8 cellular contexts compared by ENCODE assay signal in the genomic region with DNA sequence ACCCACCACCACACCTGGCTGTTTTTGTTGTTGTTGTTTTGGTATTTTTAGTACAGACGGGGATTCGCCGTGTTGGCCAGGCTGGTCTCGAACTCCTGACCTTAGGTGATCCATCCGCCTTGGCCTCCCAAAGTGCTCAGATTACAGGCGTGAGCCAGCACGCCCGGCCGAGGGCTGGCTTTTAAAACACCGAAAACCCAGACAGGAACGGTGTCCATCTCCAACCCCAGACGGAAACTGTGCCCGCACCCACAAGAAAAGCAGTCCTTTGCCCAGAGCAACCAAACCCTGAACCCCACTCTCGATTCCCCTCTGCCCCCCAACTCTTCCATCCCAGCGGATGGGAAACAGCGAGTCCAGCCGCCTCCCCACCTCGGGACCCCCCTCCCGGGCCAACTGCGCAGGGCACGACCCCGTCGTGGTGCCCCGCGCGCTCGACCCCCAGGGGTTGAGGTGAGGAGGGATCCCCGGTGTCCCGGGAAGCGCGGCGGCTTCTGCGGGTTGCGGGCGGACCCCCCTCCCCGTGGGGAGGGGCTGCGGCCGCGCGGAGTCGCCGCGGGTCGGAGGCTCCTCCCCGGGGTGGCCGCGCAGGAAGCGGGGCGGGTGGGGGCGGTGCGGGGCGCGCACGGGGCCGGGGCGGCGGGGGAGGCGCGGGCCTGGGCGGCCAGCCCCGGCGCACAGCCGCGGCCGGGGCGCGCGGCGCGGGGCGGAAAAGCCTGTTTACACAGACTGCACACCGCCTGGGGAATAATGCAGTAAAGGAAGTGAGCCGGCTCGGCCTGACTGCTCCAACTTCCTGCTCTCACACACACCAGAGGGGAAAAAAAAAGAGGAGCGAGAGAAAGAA.
DNase-seq lines count a peak whose midpoint lies in the region; ATAC-seq and TF ChIP-seq lines count a peak whose summit lies in the region.

Gene ELK3, plus strand, starts transcription at position 651 of the 847 bp plus-strand sequence.

- H3K27me3 Mint-ChIP-seq in central memory CD8-positive, alpha-beta T cell: no peaks in the 10 kb centered on the region

- H3K4me3 ChIP-seq in GM12865 (ENCODE audit: low read depth, low read length): peak within 1 kb of the TSS; percentile 78

- peak within 1 kb of the TSS; percentile 94 for H3K4me3 Mint-ChIP-seq in central memory CD8-positive, alpha-beta T cell

- H3K9me3 Mint-ChIP-seq in central memory CD8-positive, alpha-beta T cell: no peaks in the 10 kb centered on the region

- TF ChIP-seq CTCF in GM12865 (IDR thresholded peaks at IDR 0.05; ENCODE audit: insufficient read depth, low read depth, low read length, missing control alignments) (no peak), VCaP (conservative IDR thresholded peaks at IDR 0.05) (no peak)

- peak within 1 kb of the TSS; percentile 99 for H3K27ac Mint-ChIP-seq in central memory CD8-positive, alpha-beta T cell (ENCODE audit: low read depth)

- peak; percentile 71 for DNase-seq in GM12865 (ENCODE audit: low read depth)
- peak; percentile 82 for DNase-seq in NCI-H146 (lab: John Stamatoyannopoulos, UW)
- DNase-seq in central memory CD8-positive, alpha-beta T cell (ENCODE audit: low spot score in 2 of 2): peak; percentile 28 to 42
- peak; percentile 78 for DNase-seq in iris pigment epithelial cell (ENCODE audit: low read depth)
- peak; percentile 56 for DNase-seq in stimulated activated CD4-positive, alpha-beta T cell treated with anti-CD3 and anti-CD28 coated beads, Interleukin-12 subunit alpha, Interleukin-12 subunit beta, amount 100 ng/mL, for 4 hours

- ATAC-seq in HG02571 (IDR thresholded peaks at IDR 0.05; ENCODE audit: unreplicated experiment) (peak; percentile 47), HG02870 (IDR thresholded peaks at IDR 0.05; ENCODE audit: unreplicated experiment) (no peak)
- ATAC-seq in central memory CD8-positive, alpha-beta T cell (replicated peaks; ENCODE audit: extremely low read depth, poor library complexity, severe bottlenecking): peak; percentile 44

- H3K27ac ChIP-seq in VCaP: peak within 1 kb of the TSS; percentile 85

- peaks cover 22% of the 10 kb centered on the region for H3K36me3 Mint-ChIP-seq in central memory CD8-positive, alpha-beta T cell (ENCODE audit: insufficient read depth)

- H3K4me1 Mint-ChIP-seq in central memory CD8-positive, alpha-beta T cell: peaks cover 48% of the 10 kb centered on the region
